15 cellular contexts compared by ENCODE assay signal in genomic region chrX:155335317-155335712, GRCh38. TPM values are rescaled to one million over a fixed set of nuclear protein-coding genes. Genes with fewer than 3 reads are reported as not detected.
DNase-seq lines count a peak whose midpoint lies in the region; ATAC-seq and TF ChIP-seq lines count a peak whose summit lies in the region.
"Not testable (repeated sequence)": the region's sequence is repeated elsewhere in the genome, so short reads cannot be mapped to it uniquely, and the experiment has no call there.
"Had no signal": no experiment of that assay in that cellular context is flagged by ENCODE, and none has a peak within 500 bp of the region (broad histone marks: within the 10 kb centered on the region; RNA-seq: fewer than 3 reads in every experiment).

No MANE protein-coding gene starts in this region.

- not testable (repeated sequence) for H3K9me3 Mint-ChIP-seq in type B pancreatic cell

- peak overlapping the region; percentile 61 for H3K27ac Mint-ChIP-seq in type B pancreatic cell

- not testable (repeated sequence) for H3K4me3 ChIP-seq in ACC112 (ENCODE audit: low read depth, low read length); duodenal mucosa (ENCODE audit: low read depth in 1 of 2, low read length in 2 of 2); left ventricle myocardium inferior; skin epidermis
- peak overlapping the region; percentile 73; the same call in 1 of the 2 replicates for H3K4me3 ChIP-seq in SK-N-MC

- H3K27ac ChIP-seq in ACC112 (ENCODE audit: low read depth, low read length) (peak overlapping the region; percentile 61; the same call in 1 of the 2 replicates), SK-N-MC (peak overlapping the region; percentile 91; the same call in 1 of the 2 replicates), duodenal mucosa (ENCODE audit: low read depth, low read length) (peak overlapping the region; percentile 20), left ventricle myocardium inferior (replicated peaks) (peak overlapping the region; percentile 75), skin epidermis (peak overlapping the region in 11 of 21 experiments; percentile 3 to 80 (median 54))

- not testable (repeated sequence) for H3K9ac ChIP-seq in SK-N-MC (ENCODE audit: insufficient read length); duodenal mucosa (ENCODE audit: low read depth in 1 of 2, low read length in 2 of 2)

- not testable (repeated sequence) for TF ChIP-seq CTCF in left ventricle myocardium inferior (IDR thresholded peaks at IDR 0.05; ENCODE audit: borderline replicate concordance); type B pancreatic cell (conservative IDR thresholded peaks at IDR 0.05)

- not testable (repeated sequence) for H3K9me3 ChIP-seq in SK-N-MC (ENCODE audit: low read depth, low read length); duodenal mucosa (ENCODE audit: control insufficient read depth in 1 of 2, low read length in 2 of 2); left ventricle myocardium inferior (replicated peaks)

- H2AFZ ChIP-seq in ACC112 (ENCODE audit: low read length, unreplicated experiment) = not testable (repeated sequence)

- peak; percentile 7 for ATAC-seq in GM19023 (IDR thresholded peaks at IDR 0.05; ENCODE audit: unreplicated experiment)

- H3K27me3 Mint-ChIP-seq in type B pancreatic cell = not testable (repeated sequence)

- intact Hi-C loops in left ventricle myocardium inferior (cut with micrococcal nuclease) = not testable (repeated sequence)

- not testable (repeated sequence) for H3K4me1 ChIP-seq in ACC112 (ENCODE audit: control insufficient read depth, insufficient read depth, low read length, unreplicated experiment); duodenal mucosa (ENCODE audit: control insufficient read depth in 1 of 2, insufficient read depth in 2 of 2, low read length in 2 of 2); left ventricle myocardium inferior

- H3K36me3 Mint-ChIP-seq in type B pancreatic cell = not testable (repeated sequence)

- not testable (repeated sequence) for H3K79me2 ChIP-seq in ACC112 (ENCODE audit: control insufficient read depth, insufficient read depth, low read length, unreplicated experiment)

- not testable (repeated sequence) for H3K27me3 ChIP-seq in ACC112 (ENCODE audit: insufficient read depth, low read length); duodenal mucosa (ENCODE audit: control insufficient read depth in 1 of 2, insufficient read depth in 2 of 2, low read length in 2 of 2); left ventricle myocardium inferior (ENCODE audit: low read depth)

- DNase-seq in SK-N-MC (ENCODE audit: low read depth, low spot score); left ventricle myocardium inferior; type B pancreatic cell (ENCODE audit: extremely low spot score, unreplicated experiment): not testable (repeated sequence)

- not testable (repeated sequence) for H3K36me3 ChIP-seq in ACC112 (ENCODE audit: insufficient read depth, low read length); SK-N-MC (ENCODE audit: insufficient read depth, low read length); duodenal mucosa (ENCODE audit: control insufficient read depth in 1 of 2, insufficient read depth in 2 of 2, low read length in 2 of 2); left ventricle myocardium inferior

- H3K4me1 Mint-ChIP-seq in type B pancreatic cell (ENCODE audit: unreplicated experiment) = not testable (repeated sequence)

- H3K4me3 Mint-ChIP-seq in type B pancreatic cell = not testable (repeated sequence)

RNA-seq across cellular contexts. Expression of gene CLIC2, which starts 0.9 kb away (rescaled TPM):
- total RNA-seq in left ventricle myocardium inferior (11.7 TPM), type B pancreatic cell (ENCODE audit: low replicate concordance) (0.43 and 1.3 TPM in 2 replicates)
- total RNA-seq: HT-29, PC-3 had no signal

RNA-seq across cellular contexts. Expression of gene F8A2, which starts 46.6 kb away (rescaled TPM):
- total RNA-seq in left ventricle myocardium inferior = not detected
- total RNA-seq in type B pancreatic cell (ENCODE audit: low replicate concordance) = not detected in 2 replicates
- total RNA-seq: CD8-positive, alpha-beta memory T cell; GM23338; H9; HepG2; HT-29; LHCN-M2; MCF 10A; PC-3 had no signal

Comparison
In these comparisons a context has a peak if more than half of its experiments do, and no peak if none do; other contexts are left out.
1. H3K27ac ChIP-seq: peak in every context shown above with its lines; median percentile 91 in SK-N-MC; 75 in left ventricle myocardium inferior; 61 in ACC112; 54 in skin epidermis; 20 in duodenal mucosa.